8 cellular contexts compared by ENCODE assay signal in the genomic region with DNA sequence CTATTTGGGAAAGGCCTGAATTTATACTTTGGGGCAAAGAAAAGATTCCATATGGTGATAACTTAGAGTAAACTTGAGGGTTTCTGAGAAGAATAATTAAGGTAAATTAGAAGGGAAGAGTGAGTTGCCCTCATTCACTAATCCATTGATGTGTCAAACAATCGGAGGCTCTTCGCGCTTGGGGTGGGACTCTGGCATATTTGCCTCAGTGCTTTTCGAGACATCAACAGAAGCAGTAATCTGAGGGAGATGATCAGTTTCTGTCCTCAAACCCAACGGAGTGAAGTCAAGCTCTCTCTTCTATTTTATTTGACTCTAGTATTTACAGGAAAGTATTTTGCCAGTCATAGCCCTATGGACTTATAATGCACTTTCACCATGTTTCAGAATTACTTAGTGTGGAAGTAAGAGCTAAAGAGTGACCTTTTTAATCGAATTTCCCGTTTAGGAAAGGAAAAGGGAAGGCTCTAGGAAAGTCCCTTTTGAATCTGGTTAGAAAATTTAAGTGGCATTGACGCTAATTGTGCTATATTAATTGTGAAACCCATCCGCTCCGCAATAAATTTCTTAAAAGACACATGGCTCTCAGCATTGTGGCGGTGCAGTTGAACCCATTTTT. TPM values are rescaled to one million over a fixed set of nuclear protein-coding genes. Genes with fewer than 3 reads are reported as not detected.
DNase-seq lines count a peak whose midpoint lies in the region; ATAC-seq and TF ChIP-seq lines count a peak whose summit lies in the region.

No MANE protein-coding gene starts in this region.

- H3K4me2 ChIP-seq in trophoblast cell (ENCODE audit: low read length), result peak overlapping the region; percentile 73

- intact Hi-C loops in esophagus squamous epithelium (cut with DNase I), result no loop called here

- ATAC-seq in RWPE2 (ENCODE audit: low read depth) (no peak), HG02759 (IDR thresholded peaks at IDR 0.05; ENCODE audit: unreplicated experiment) (no peak), HG03565 (IDR thresholded peaks at IDR 0.05; ENCODE audit: unreplicated experiment) (no peak)

- no peak overlapping the region for H4K8ac ChIP-seq in trophoblast cell (ENCODE audit: low read depth, low read length)

- peaks cover 32% of the 10 kb centered on the region for H3K79me2 ChIP-seq in trophoblast cell (ENCODE audit: control insufficient read depth, insufficient read depth, low read length, poor library complexity)

- H3K79me1 ChIP-seq in trophoblast cell (ENCODE audit: low read length), result peaks cover 14% of the 10 kb centered on the region

- no peak overlapping the region for H2AFZ ChIP-seq in trophoblast cell (ENCODE audit: insufficient read depth, low read length, poor library complexity)

- H3K4me1 ChIP-seq in RWPE2 (ENCODE audit: insufficient read depth, poor library complexity, severe bottlenecking), result peaks cover 8% of the 10 kb centered on the region
- H3K4me1 ChIP-seq in esophagus squamous epithelium, result peaks cover 9 to 58% (median 40%) of the 10 kb centered on the region in 3 donors
- peaks cover 5 to 11% of the 10 kb centered on the region in 2 experiments for H3K4me1 ChIP-seq in trophoblast cell (ENCODE audit: control insufficient read depth in 1 of 2, insufficient read depth in 2 of 2, low read length in 2 of 2)

- no peaks in the 10 kb centered on the region for H3K27me3 ChIP-seq in RWPE2 (ENCODE audit: insufficient read depth, poor library complexity, severe bottlenecking)
- H3K27me3 ChIP-seq in esophagus squamous epithelium, result no peaks in the 10 kb centered on the region
- no peaks in the 10 kb centered on the region for H3K27me3 ChIP-seq in trophoblast cell (ENCODE audit: insufficient read depth, low read length)

- peak overlapping the region; percentile 49 for H3K9ac ChIP-seq in trophoblast cell (ENCODE audit: low read length)

- peak; percentile 21 for DNase-seq in GM13977 (ENCODE audit: low spot score)
- DNase-seq in RWPE2 (ENCODE audit: low spot score), result no peak
- DNase-seq in esophagus squamous epithelium (lab: John Stamatoyannopoulos, UW), result no peak
- DNase-seq in trophoblast cell, result peak in 1 of 2 donors; percentile 17
- DNase-seq in middle frontal gyrus (ENCODE audit: extremely low spot score, low spot score), result no peak
- DNase-seq in NCI-H446 treated with DMSO at 0.1 percent for 48 hours (lab: John Stamatoyannopoulos, UW), result no peak

- H4K12ac ChIP-seq in trophoblast cell (ENCODE audit: low read depth, low read length), result no peak overlapping the region

- H3K9me3 ChIP-seq in RWPE2 (ENCODE audit: severe bottlenecking), result no peaks in the 10 kb centered on the region
- no peaks in the 10 kb centered on the region for H3K9me3 ChIP-seq in esophagus squamous epithelium
- H3K9me3 ChIP-seq in trophoblast cell (ENCODE audit: insufficient read depth, low read depth, low read length), result no peaks in the 10 kb centered on the region

- in situ Hi-C loops in GM13977 (cut with MboI; ENCODE audit: low pct_unique_long_range_greater_than_20kb, low sequenced_read_pairs, unreplicated experiment), result no loop called here

- no peak overlapping the region for H2BK120ac ChIP-seq in trophoblast cell (ENCODE audit: insufficient read depth, low read length, poor library complexity)

- peak overlapping the region; percentile 93 for H3K27ac ChIP-seq in RWPE2 (ENCODE audit: poor library complexity, severe bottlenecking)
- H3K27ac ChIP-seq in esophagus squamous epithelium, result peak overlapping the region; percentile 98 to 99 (median 99)
- no peak overlapping the region for H3K27ac ChIP-seq in trophoblast cell (ENCODE audit: low read depth, low read length)

- no peak overlapping the region for H2BK5ac ChIP-seq in trophoblast cell (ENCODE audit: low read depth, low read length, poor library complexity)

- H3K14ac ChIP-seq in trophoblast cell (ENCODE audit: low read length), result no peak overlapping the region

- TF ChIP-seq POLR2A in esophagus squamous epithelium (IDR thresholded peaks at IDR 0.05), result no peak

- H3K36me3 ChIP-seq in RWPE2 (ENCODE audit: low read depth) (peaks cover 44% of the 10 kb centered on the region), esophagus squamous epithelium (peaks cover 0 to 32% (median 4%) of the 10 kb centered on the region in 3 donors), trophoblast cell (ENCODE audit: control insufficient read depth in 1 of 2, insufficient read depth in 2 of 2, low read length in 2 of 2) (peaks cover 0 to 9% of the 10 kb centered on the region in 2 experiments)

- H2AK5ac ChIP-seq in trophoblast cell (ENCODE audit: low read length), result no peak overlapping the region

- H3K23ac ChIP-seq in trophoblast cell (ENCODE audit: low read length), result no peak overlapping the region

- no peak overlapping the region for H4K91ac ChIP-seq in trophoblast cell (ENCODE audit: low read depth, low read length)

- 0 to 3% methylated on average over 11 of the region's 11 CpGs for WGBS in esophagus squamous epithelium, 2 donors
- WGBS in trophoblast cell (ENCODE audit: extremely low coverage, insufficient coverage, insufficient read length), result no CpG with 5 or more reads among the region's 11 CpGs

- no peak overlapping the region for H3K18ac ChIP-seq in trophoblast cell (ENCODE audit: low read length)

- H3K4ac ChIP-seq in trophoblast cell (ENCODE audit: low read depth, low read length), result peak overlapping the region; percentile 87

- peak overlapping the region; percentile 68 for H3K4me3 ChIP-seq in RWPE2 (ENCODE audit: severe bottlenecking)
- peak overlapping the region; percentile 88 to 99 (median 98) for H3K4me3 ChIP-seq in esophagus squamous epithelium
- H3K4me3 ChIP-seq in trophoblast cell (ENCODE audit: low read depth, low read length), result peak overlapping the region; percentile 50

- TF ChIP-seq CTCF in GM13977 (IDR thresholded peaks at IDR 0.05; ENCODE audit: extremely low read depth, insufficient read depth, missing control alignments) (no peak), RWPE2 (IDR thresholded peaks at IDR 0.05; ENCODE audit: poor library complexity, severe bottlenecking) (no peak), esophagus squamous epithelium (IDR thresholded peaks at IDR 0.05) (no peak)

- no peak overlapping the region for H2BK12ac ChIP-seq in trophoblast cell (ENCODE audit: low read length)

RNA-seq across cellular contexts. Expression of a gene that starts 1.3 kb away (rescaled TPM):
- 100 to 1,000 TPM; 214 to 388 (median 335) TPM for total RNA-seq in esophagus squamous epithelium
- polyA plus RNA-seq in trophoblast cell (2013), result 138 and 141 TPM in 2 replicates

RNA-seq across cellular contexts. Expression of a gene that starts 52.9 kb away (rescaled TPM):
- 1 to 10 TPM; 1.3 to 3.4 (median 1.8) TPM for total RNA-seq in esophagus squamous epithelium
- polyA plus RNA-seq in trophoblast cell (2013), result 55.1 and 56.4 TPM in 2 replicates
